ENCODE assay signal across 15 cellular contexts in the genomic region with DNA sequence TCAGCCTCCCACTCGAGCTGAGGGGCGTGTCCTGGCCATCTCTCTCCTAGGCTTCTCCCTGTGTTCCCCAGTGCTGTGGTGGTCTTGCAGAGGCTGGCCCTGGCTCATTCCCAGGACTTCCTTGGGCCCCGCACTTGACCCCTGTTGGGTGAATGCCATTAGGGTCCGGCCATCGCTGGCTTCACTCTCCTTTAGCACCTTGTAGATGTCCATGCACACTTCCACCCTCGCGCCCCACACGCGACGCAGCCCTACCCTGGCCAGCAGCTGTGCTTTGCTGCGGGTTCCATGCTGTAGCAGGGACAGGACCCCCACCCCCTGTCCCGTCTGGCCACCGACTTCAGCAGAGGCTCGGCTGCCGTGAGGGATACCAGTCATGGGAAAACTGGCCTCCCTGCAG. TPM values are rescaled to one million over a fixed set of nuclear protein-coding genes. Genes with fewer than 3 reads are reported as not detected.
DNase-seq lines count a peak whose midpoint lies in the region; ATAC-seq, FAIRE-seq and TF ChIP-seq lines count a peak whose summit lies in the region.
"Had no signal": no experiment of that assay in that cellular context is flagged by ENCODE, and none has a peak within 500 bp of the region (broad histone marks: within the 10 kb centered on the region; RNA-seq: fewer than 3 reads in every experiment).

No MANE protein-coding gene starts in this region.

- peak overlapping the region in 8 of 10 donors; percentile 12 to 74 (median 58) for H3K27ac ChIP-seq in heart right ventricle
- peak overlapping the region; percentile 63 for H3K27ac ChIP-seq in SJCRH30
- H3K27ac ChIP-seq in mesodermal cell (ENCODE audit: low read depth, low read length, severe bottlenecking) = peak overlapping the region; percentile 8
- no peak overlapping the region for H3K27ac ChIP-seq in aorta (ENCODE audit: low read depth in 1 of 2, low read length in 2 of 2)
- H3K27ac ChIP-seq: coronary artery, HL-60, thoracic aorta had no signal

- no peak overlapping the region for H3K4me3 ChIP-seq in heart right ventricle
- H3K4me3 ChIP-seq in SJCRH30 = no peak overlapping the region
- no peak overlapping the region for H3K4me3 ChIP-seq in mesodermal cell (ENCODE audit: extremely low read depth, insufficient read depth, low read length, poor library complexity, severe bottlenecking)
- no peak overlapping the region for H3K4me3 ChIP-seq in aorta (ENCODE audit: low read length in 2 of 2)
- H3K4me3 ChIP-seq: coronary artery had no signal

- no peak for TF ChIP-seq CTCF in heart right ventricle (IDR thresholded peaks at IDR 0.05)

- no peaks in the 10 kb centered on the region for H3K27me3 ChIP-seq in heart right ventricle
- no peaks in the 10 kb centered on the region for H3K27me3 ChIP-seq in SJCRH30
- H3K27me3 ChIP-seq in aorta (ENCODE audit: control insufficient read depth in 1 of 2, insufficient read depth in 2 of 2, low read length in 1 of 2) = no peaks in the 10 kb centered on the region

- intact Hi-C loops in heart right ventricle (cut with DNase I) (no loop called here), left ventricle myocardium superior (cut with micrococcal nuclease) (no loop called here), aorta (cut with DNase I) (no loop called here)

- peak in 1 of 8 donors; percentile 1 for ATAC-seq in heart right ventricle
- no peak for ATAC-seq in left ventricle myocardium superior
- peak; percentile 20 for ATAC-seq in aorta (ENCODE audit: low FRiP score)

- FAIRE-seq in RCC 7860 (lab: Jason Lieb, UNC) = no peak

- H3K36me3 ChIP-seq in heart right ventricle = peaks cover 0 to 72% (median 23%) of the 10 kb centered on the region in 9 donors
- H3K36me3 ChIP-seq in SJCRH30 = no peaks in the 10 kb centered on the region
- H3K36me3 ChIP-seq in mesodermal cell (ENCODE audit: control insufficient read depth, insufficient read depth, low read length) = peaks cover 97% of the 10 kb centered on the region
- H3K36me3 ChIP-seq in aorta (ENCODE audit: control insufficient read depth in 1 of 2, insufficient read depth in 2 of 2, low read length in 1 of 2) = peaks cover 0 to 3% of the 10 kb centered on the region in 2 donors

- H3K9me3 ChIP-seq in heart right ventricle (peaks cover 0 to 4% (median 0%) of the 10 kb centered on the region in 11 donors), SJCRH30 (replicated peaks) (no peaks in the 10 kb centered on the region), mesodermal cell (ENCODE audit: control insufficient read depth, low read length) (no peaks in the 10 kb centered on the region), aorta (ENCODE audit: control insufficient read depth, low read length) (no peaks in the 10 kb centered on the region)
- H3K9me3 ChIP-seq: thoracic aorta had no signal

- no peak for DNase-seq in heart right ventricle
- DNase-seq in left ventricle myocardium superior = no peak
- DNase-seq in SJCRH30 = peak in 1 of 2 experiments; percentile 8
- DNase-seq in aorta = peak in 1 of 2 donors; percentile 48
- no peak for DNase-seq in RCC 7860 (ENCODE audit: low spot score)
- no peak for DNase-seq in NCI-H1694 (lab: John Stamatoyannopoulos, UW)
- DNase-seq: activated naive CD4-positive, alpha-beta T cell treated with anti-CD3 and anti-CD28 coated beads for 36 hours; activated T-cell treated with anti-CD3 and anti-CD28 coated beads for 4 hours; DND-41; MM.1S; NCI-H1930 had no signal

- 66 to 68% methylated on average over 15 of the region's 15 CpGs for WGBS in heart right ventricle, 2 donors
- 95% methylated on average over 14 of the region's 15 CpGs for WGBS in mesodermal cell (ENCODE audit: insufficient coverage in 2 of 2), 2 experiments
- WGBS in aorta, 2 donors = 77 to 81% methylated on average over 15 of the region's 15 CpGs

- H3K4me1 ChIP-seq in heart right ventricle = peaks cover 0 to 41% (median 28%) of the 10 kb centered on the region in 9 donors
- H3K4me1 ChIP-seq in SJCRH30 = 0 out of 2 replicates have a peak, but pooled peaks cover 8% of the 10 kb centered on the region
- peaks cover 34% of the 10 kb centered on the region for H3K4me1 ChIP-seq in mesodermal cell (ENCODE audit: control insufficient read depth, insufficient read depth, low read length, poor library complexity, severe bottlenecking)
- H3K4me1 ChIP-seq in aorta (ENCODE audit: control insufficient read depth in 1 of 2, insufficient read depth in 2 of 2, low read length in 2 of 2) = no peaks in the 10 kb centered on the region

RNA-seq across cellular contexts. Expression of a gene that starts 46.3 kb away (rescaled TPM):
- total RNA-seq in heart right ventricle (100 to 1,000 TPM in 2 of 10 donors, 10 to 100 TPM in 8; 67.9 to 107 (median 83.2) TPM), left ventricle myocardium superior (94.5 TPM), aorta (100 to 1,000 TPM in 1 of 2 donors, 10 to 100 TPM in 1; 88.0 to 107 TPM)
- polyA plus RNA-seq in heart right ventricle (10 to 100 TPM; 61.8 to 69.2 TPM), aorta (100 to 1,000 TPM in 1 of 2 donors, 10 to 100 TPM in 1; 26.9 to 126 TPM)
- 43.0 and 51.4 TPM in 2 replicates for total RNA-seq in SJCRH30 (2014; rRNA removed; shearing (Covaris generic))
- 49.5 TPM for polyA plus RNA-seq in mesodermal cell (2013, experiment 1 of 2)
- 49.9 TPM for polyA plus RNA-seq in mesodermal cell (2013, experiment 2 of 2)

RNA-seq across cellular contexts. Expression of a gene that starts 58.9 kb away (rescaled TPM):
- 100 to 1,000 TPM; 138 to 316 (median 220) TPM for total RNA-seq in heart right ventricle
- 100 to 1,000 TPM in 1 of 2 donors, 10 to 100 TPM in 1; 68.3 to 230 TPM for polyA plus RNA-seq in heart right ventricle
- 178 TPM for total RNA-seq in left ventricle myocardium superior
- total RNA-seq in SJCRH30 (2014; rRNA removed; shearing (Covaris generic)) = 34.5 and 37.6 TPM in 2 replicates
- polyA plus RNA-seq in mesodermal cell (2013, experiment 1 of 2) = 338 TPM
- 311 TPM for polyA plus RNA-seq in mesodermal cell (2013, experiment 2 of 2)
- 100 to 1,000 TPM; 126 to 167 TPM for total RNA-seq in aorta
- 100 to 1,000 TPM in 1 of 2 donors, 10 to 100 TPM in 1; 40.3 to 113 TPM for polyA plus RNA-seq in aorta

Comparison
In these comparisons a context has a peak if more than half of its experiments do, and no peak if none do; other contexts are left out.
1. H3K27ac ChIP-seq: peak in heart right ventricle (8 of 10), SJCRH30 (single experiment) and mesodermal cell (single experiment); none in aorta (0 of 2).